In the genomic region with DNA sequence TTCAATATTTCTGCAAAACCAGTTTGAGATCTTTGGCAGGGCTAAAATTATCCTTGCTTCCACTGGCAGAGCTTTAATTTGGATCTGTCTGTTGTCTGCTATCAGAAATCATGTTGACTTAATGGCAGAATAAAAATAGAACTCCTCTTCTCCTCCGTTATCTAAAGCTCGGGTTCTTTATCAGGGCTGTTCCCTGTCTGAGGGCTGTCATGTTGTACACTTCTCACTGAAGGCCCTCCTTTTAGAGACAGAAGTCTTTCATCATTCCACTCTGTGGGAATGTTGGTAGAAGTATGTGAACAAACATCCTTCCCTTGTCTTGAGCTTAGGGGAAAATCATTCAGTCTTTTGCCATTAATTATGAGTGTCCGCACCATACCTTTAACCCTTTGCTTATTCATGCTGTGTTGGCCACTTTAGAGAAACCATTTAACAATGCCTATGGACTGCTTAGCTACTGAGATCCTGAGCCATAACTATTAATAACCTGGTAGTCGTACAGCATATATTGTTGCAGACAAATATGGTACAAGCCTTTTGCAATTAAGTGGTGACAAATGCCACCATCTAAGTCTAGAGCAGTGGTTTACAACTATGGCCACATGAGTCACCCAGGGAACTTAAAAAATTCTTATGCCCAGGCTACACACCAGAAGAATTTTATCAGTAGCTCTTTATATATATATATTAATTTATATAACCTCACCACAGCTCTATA, we compare ENCODE assay signal across 1 cellular context.
TF ChIP-seq lines count a peak whose summit lies in the region.

No MANE protein-coding gene starts in this region.

TF ChIP-seq in WTC11, 78 proteins besides CTCF, POLR2A, EP300 and RAD21 (continued from another document):
- TF ChIP-seq, protein P1, sequence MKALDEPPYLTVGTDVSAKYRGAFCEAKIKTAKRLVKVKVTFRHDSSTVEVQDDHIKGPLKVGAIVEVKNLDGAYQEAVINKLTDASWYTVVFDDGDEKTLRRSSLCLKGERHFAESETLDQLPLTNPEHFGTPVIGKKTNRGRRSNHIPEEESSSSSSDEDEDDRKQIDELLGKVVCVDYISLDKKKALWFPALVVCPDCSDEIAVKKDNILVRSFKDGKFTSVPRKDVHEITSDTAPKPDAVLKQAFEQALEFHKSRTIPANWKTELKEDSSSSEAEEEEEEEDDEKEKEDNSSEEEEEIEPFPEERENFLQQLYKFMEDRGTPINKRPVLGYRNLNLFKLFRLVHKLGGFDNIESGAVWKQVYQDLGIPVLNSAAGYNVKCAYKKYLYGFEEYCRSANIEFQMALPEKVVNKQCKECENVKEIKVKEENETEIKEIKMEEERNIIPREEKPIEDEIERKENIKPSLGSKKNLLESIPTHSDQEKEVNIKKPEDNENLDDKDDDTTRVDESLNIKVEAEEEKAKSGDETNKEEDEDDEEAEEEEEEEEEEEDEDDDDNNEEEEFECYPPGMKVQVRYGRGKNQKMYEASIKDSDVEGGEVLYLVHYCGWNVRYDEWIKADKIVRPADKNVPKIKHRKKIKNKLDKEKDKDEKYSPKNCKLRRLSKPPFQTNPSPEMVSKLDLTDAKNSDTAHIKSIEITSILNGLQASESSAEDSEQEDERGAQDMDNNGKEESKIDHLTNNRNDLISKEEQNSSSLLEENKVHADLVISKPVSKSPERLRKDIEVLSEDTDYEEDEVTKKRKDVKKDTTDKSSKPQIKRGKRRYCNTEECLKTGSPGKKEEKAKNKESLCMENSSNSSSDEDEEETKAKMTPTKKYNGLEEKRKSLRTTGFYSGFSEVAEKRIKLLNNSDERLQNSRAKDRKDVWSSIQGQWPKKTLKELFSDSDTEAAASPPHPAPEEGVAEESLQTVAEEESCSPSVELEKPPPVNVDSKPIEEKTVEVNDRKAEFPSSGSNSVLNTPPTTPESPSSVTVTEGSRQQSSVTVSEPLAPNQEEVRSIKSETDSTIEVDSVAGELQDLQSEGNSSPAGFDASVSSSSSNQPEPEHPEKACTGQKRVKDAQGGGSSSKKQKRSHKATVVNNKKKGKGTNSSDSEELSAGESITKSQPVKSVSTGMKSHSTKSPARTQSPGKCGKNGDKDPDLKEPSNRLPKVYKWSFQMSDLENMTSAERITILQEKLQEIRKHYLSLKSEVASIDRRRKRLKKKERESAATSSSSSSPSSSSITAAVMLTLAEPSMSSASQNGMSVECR (CRISPR knock-in tag; IDR thresholded peaks at IDR 0.05; ENCODE audit: borderline replicate concordance): no peak
